In the genomic region with DNA sequence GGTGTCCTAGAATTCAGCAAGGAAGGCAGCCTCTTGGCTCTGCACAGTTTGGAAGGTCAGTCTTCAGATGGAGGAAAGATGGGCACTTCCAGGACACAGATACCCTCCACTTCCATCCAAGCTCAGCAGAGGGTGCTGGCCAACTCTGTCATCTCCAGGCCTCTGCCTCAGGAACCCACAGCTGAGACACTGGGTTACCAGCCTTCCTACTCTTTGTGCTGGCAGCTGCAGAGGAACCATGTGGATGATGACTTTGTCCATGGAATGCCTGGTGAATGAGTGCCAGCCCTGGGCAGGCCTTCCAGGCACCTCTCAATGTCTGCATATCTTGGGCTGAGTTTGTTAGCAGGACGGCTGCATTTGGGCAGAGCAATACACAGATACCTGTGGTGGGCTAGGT, we compare ENCODE assay signal across 18 cellular contexts.
DNase-seq lines count a peak whose midpoint lies in the region; ATAC-seq and TF ChIP-seq lines count a peak whose summit lies in the region.
"Had no signal": no experiment of that assay in that cellular context is flagged by ENCODE, and none has a peak within 500 bp of the region (broad histone marks: within the 10 kb centered on the region; RNA-seq: fewer than 3 reads in every experiment).

No MANE protein-coding gene starts in this region.

- no peak for TF ChIP-seq POLR2A in vagina (IDR thresholded peaks at IDR 0.05)

- POLR2A ChIA-PET in naive thymus-derived CD4-positive, alpha-beta T cell (lab: Charles Lee): no interaction called here

- peaks cover 3 to 15% (median 6%) of the 10 kb centered on the region in 5 donors for H3K27me3 Mint-ChIP-seq in naive thymus-derived CD4-positive, alpha-beta T cell

- intact Hi-C loops in tibial artery (cut with DNase I; ENCODE audit: low total_unique reads): no loop called here
- intact Hi-C loops in vagina (cut with DNase I): no loop called here
- intact Hi-C loops in naive thymus-derived CD4-positive, alpha-beta T cell (cut with micrococcal nuclease): no loop called here

- H3K4me1 Mint-ChIP-seq in naive thymus-derived CD4-positive, alpha-beta T cell: no peaks in the 10 kb centered on the region

- H3K27me3 ChIP-seq in tibial artery (no peaks in the 10 kb centered on the region), vagina (no peaks in the 10 kb centered on the region)
- no peaks in the 10 kb centered on the region for H3K27me3 ChIP-seq in naive thymus-derived CD4-positive, alpha-beta T cell (ENCODE audit: control insufficient read depth in 2 of 2, insufficient read depth in 2 of 2, low read length in 2 of 2)
- H3K27me3 ChIP-seq: adrenal gland, cardiac muscle cell had no signal

- H3K4me1 ChIP-seq in tibial artery (peaks cover 0 to 30% (median 8%) of the 10 kb centered on the region in 4 donors), vagina (peaks cover 29% of the 10 kb centered on the region)
- no peaks in the 10 kb centered on the region for H3K4me1 ChIP-seq in naive thymus-derived CD4-positive, alpha-beta T cell (ENCODE audit: control insufficient read depth in 2 of 2, insufficient read depth in 2 of 2, low read length in 2 of 2)

- peaks cover 0 to 3% (median 0%) of the 10 kb centered on the region in 11 donors for H3K9me3 Mint-ChIP-seq in naive thymus-derived CD4-positive, alpha-beta T cell
- H3K9me3 Mint-ChIP-seq: CD4-positive, alpha-beta T cell had no signal

- no peak for ATAC-seq in naive thymus-derived CD4-positive, alpha-beta T cell

- H3K4me3 Mint-ChIP-seq in naive thymus-derived CD4-positive, alpha-beta T cell: no peak overlapping the region
- H3K4me3 Mint-ChIP-seq: CD4-positive, alpha-beta T cell had no signal

- H3K4me3 ChIP-seq in epithelial cell of proximal tubule (ENCODE audit: low read depth, low read length): no peak overlapping the region
- H3K4me3 ChIP-seq in tibial artery: no peak overlapping the region
- no peak overlapping the region for H3K4me3 ChIP-seq in vagina
- no peak overlapping the region for H3K4me3 ChIP-seq in naive thymus-derived CD4-positive, alpha-beta T cell (ENCODE audit: low read length)
- H3K4me3 ChIP-seq: adrenal gland, cardiac muscle cell had no signal

- TF ChIP-seq CTCF in epithelial cell of proximal tubule (conservative IDR thresholded peaks at IDR 0.05; ENCODE audit: low read depth, low read length) (peak; percentile 14), tibial artery (IDR thresholded peaks at IDR 0.05) (peak; percentile 23 to 35), vagina (IDR thresholded peaks at IDR 0.05) (no peak)

- H3K9me3 ChIP-seq in tibial artery (no peaks in the 10 kb centered on the region), vagina (no peaks in the 10 kb centered on the region)
- H3K9me3 ChIP-seq in naive thymus-derived CD4-positive, alpha-beta T cell (ENCODE audit: control insufficient read depth in 2 of 3, low read length in 3 of 3): no peaks in the 10 kb centered on the region
- H3K9me3 ChIP-seq: adrenal gland had no signal

- CTCF ChIA-PET in naive thymus-derived CD4-positive, alpha-beta T cell (lab: Charles Lee): no interaction called here

- peaks cover 16 to 76% (median 47%) of the 10 kb centered on the region in 3 donors for H3K36me3 ChIP-seq in tibial artery
- peaks cover 0 to 6% of the 10 kb centered on the region in 2 donors for H3K36me3 ChIP-seq in vagina
- H3K36me3 ChIP-seq in naive thymus-derived CD4-positive, alpha-beta T cell (ENCODE audit: control insufficient read depth in 2 of 3, insufficient read depth in 3 of 3, low read length in 3 of 3): no peaks in the 10 kb centered on the region
- H3K36me3 ChIP-seq: cardiac muscle cell had no signal

- no peak overlapping the region for H3K27ac Mint-ChIP-seq in naive thymus-derived CD4-positive, alpha-beta T cell
- H3K27ac Mint-ChIP-seq: CD4-positive, alpha-beta T cell had no signal

- H3K36me3 Mint-ChIP-seq in naive thymus-derived CD4-positive, alpha-beta T cell: no peaks in the 10 kb centered on the region

- DNase-seq in NCI-H446 (lab: John Stamatoyannopoulos, UW) (peak; percentile 2 to 63), epithelial cell of proximal tubule (ENCODE audit: low read depth) (no peak), kidney tubule cell (ENCODE audit: low spot score) (peak; percentile 16), tibial artery (peak in 1 of 2 donors; percentile 79), vagina (ENCODE audit: extremely low spot score in 2 of 2) (no peak), HT-29 (ENCODE audit: low spot score) (no peak)
- no peak for DNase-seq in naive thymus-derived CD4-positive, alpha-beta T cell
- DNase-seq: activated T-cell treated with anti-CD3 and anti-CD28 coated beads, Interleukin-2, amount 50 U/mL, for 1 hour; adrenal gland; CD4-positive, alpha-beta T cell; Kasumi-1; NCI-H1092; NCI-H2029; NCI-H345; stimulated activated CD4-positive, alpha-beta T cell treated with anti-CD3 and anti-CD28 coated beads, Interleukin-15, amount 100 ng/mL, for 24 hours; SW 1271 had no signal

- H3K27ac ChIP-seq in tibial artery (peak overlapping the region in 1 of 2 donors; percentile 4), vagina (no peak overlapping the region)
- H3K27ac ChIP-seq in naive thymus-derived CD4-positive, alpha-beta T cell (ENCODE audit: low read depth, low read length): no peak overlapping the region
- H3K27ac ChIP-seq: cardiac muscle cell, epithelial cell of prostate had no signal

Comparison
In these comparisons a context has a peak if more than half of its experiments do, and no peak if none do; other contexts are left out.
1. DNase-seq: peak in NCI-H446 (2 of 2) and kidney tubule cell (single experiment); none in epithelial cell of proximal tubule (single experiment), vagina (0 of 2), HT-29 (single experiment) and naive thymus-derived CD4-positive, alpha-beta T cell (0 of 9).
2. CTCF ChIP-seq: peak in epithelial cell of proximal tubule (single experiment) and tibial artery (2 of 2); none in vagina (0 of 3).